10 cellular contexts compared by ENCODE assay signal in genomic region chr2:229407170-229407569, GRCh38.
DNase-seq lines count a peak whose midpoint lies in the region; ATAC-seq and TF ChIP-seq lines count a peak whose summit lies in the region.
"Had no signal": no experiment of that assay in that cellular context is flagged by ENCODE, and none has a peak within 500 bp of the region (broad histone marks: within the 10 kb centered on the region; RNA-seq: fewer than 3 reads in every experiment).

No MANE protein-coding gene starts in this region.

- 77 to 88% methylated on average over 13 of the region's 13 CpGs for WGBS in endodermal cell (ENCODE audit: insufficient coverage in 1 of 2, insufficient read length in 1 of 2), 2 experiments

- DNase-seq in DMS53 treated with DMSO at 0.1 percent for 48 hours (lab: John Stamatoyannopoulos, UW; ENCODE audit: unreplicated experiment), result peak; percentile 83
- DNase-seq in RPMI7951 (ENCODE audit: low read depth), result peak; percentile 94
- peak; percentile 91 to 93 for DNase-seq in foreskin fibroblast
- peak; percentile 95 for DNase-seq in renal cortical epithelial cell (ENCODE audit: low read depth)
- no peak for DNase-seq in endodermal cell
- DNase-seq: NCI-H1694 treated with DMSO at 0.1 percent for 48 hours had no signal

- no peaks in the 10 kb centered on the region for H3K27me3 Mint-ChIP-seq in endodermal cell (ENCODE audit: insufficient read depth)

- H3K27me3 ChIP-seq in endodermal cell (ENCODE audit: control insufficient read depth, insufficient read depth, low read length, poor library complexity, severe bottlenecking), result no peaks in the 10 kb centered on the region

- H3K27ac Mint-ChIP-seq in endodermal cell, result no peak overlapping the region

- ATAC-seq in GM18861 (IDR thresholded peaks at IDR 0.05; ENCODE audit: unreplicated experiment) (no peak), HG02884 (IDR thresholded peaks at IDR 0.05; ENCODE audit: unreplicated experiment) (no peak), GM18867 (IDR thresholded peaks at IDR 0.05; ENCODE audit: unreplicated experiment) (no peak)
- ATAC-seq: GM12878 had no signal

- peaks cover 23% of the 10 kb centered on the region for H3K4me1 Mint-ChIP-seq in endodermal cell

- H3K9me3 Mint-ChIP-seq in endodermal cell, result no peaks in the 10 kb centered on the region

- no peak overlapping the region for H3K4me3 Mint-ChIP-seq in endodermal cell

- no peaks in the 10 kb centered on the region for H3K4me1 ChIP-seq in endodermal cell (ENCODE audit: control insufficient read depth, insufficient read depth, low read length)

- no peaks in the 10 kb centered on the region for H3K36me3 ChIP-seq in endodermal cell (ENCODE audit: control insufficient read depth, insufficient read depth, low read length)

- no peak for TF ChIP-seq CTCF in foreskin fibroblast (IDR thresholded peaks at IDR 0.05; ENCODE audit: low read depth, low read length)
- no peak for TF ChIP-seq CTCF in endodermal cell (conservative IDR thresholded peaks at IDR 0.05)

- H3K4me3 ChIP-seq in foreskin fibroblast (ENCODE audit: low read depth in 1 of 2, low read length in 2 of 2) (peak overlapping the region; percentile 9 to 36), endodermal cell (ENCODE audit: low read length) (no peak overlapping the region)
- H3K4me3 ChIP-seq: GM12878 had no signal

- no peak overlapping the region for H3K9ac ChIP-seq in endodermal cell (ENCODE audit: extremely low read depth, low read length, poor library complexity, severe bottlenecking)

- H3K36me3 Mint-ChIP-seq in endodermal cell (ENCODE audit: low read depth), result no peaks in the 10 kb centered on the region

- H3K27ac ChIP-seq in endodermal cell (ENCODE audit: low read depth, low read length), result no peak overlapping the region

- H3K9me3 ChIP-seq in endodermal cell (ENCODE audit: control insufficient read depth, low read length), result no peaks in the 10 kb centered on the region
